Comparison of ENCODE assay signal across 7 cellular contexts in the genomic region with DNA sequence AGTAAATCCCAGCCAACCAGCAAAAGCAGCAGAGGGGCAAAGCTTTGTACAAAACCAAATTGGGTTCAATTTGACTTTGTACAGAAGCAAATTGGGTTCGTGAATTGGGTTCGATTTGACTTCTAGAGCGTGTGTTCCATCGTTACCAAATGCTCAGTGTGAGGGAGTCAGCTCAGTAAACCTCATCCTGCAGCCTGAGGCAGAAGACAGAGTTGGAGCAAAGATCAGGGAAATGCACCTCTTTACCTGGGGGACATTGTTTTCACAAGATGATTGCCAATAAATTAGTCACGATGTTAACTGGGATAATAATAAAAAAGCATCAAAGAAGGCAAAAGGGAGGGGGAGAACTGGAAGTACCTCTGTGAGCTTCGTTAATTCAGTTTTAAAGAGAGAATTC. TPM values are rescaled to one million over a fixed set of nuclear protein-coding genes. Genes with fewer than 3 reads are reported as not detected.
A peak's percentile ranks its signal among the peaks of the same experiment; 100 is the strongest.
DNase-seq lines count a peak whose midpoint lies in the region; ATAC-seq, FAIRE-seq and TF ChIP-seq lines count a peak whose summit lies in the region.

No MANE protein-coding gene starts in this region.

- H3K36me3 ChIP-seq in astrocyte (ENCODE audit: insufficient read depth, low read length): no peaks in the 10 kb centered on the region
- H3K36me3 ChIP-seq in left lung: peaks cover 0 to 22% of the 10 kb centered on the region in 2 donors
- H3K36me3 ChIP-seq in stomach smooth muscle (ENCODE audit: control insufficient read depth in 2 of 2, insufficient read depth in 2 of 2, low read length in 2 of 2): peaks cover 5 to 7% of the 10 kb centered on the region in 2 donors

- H3K4me2 ChIP-seq in astrocyte (ENCODE audit: low read length): peak overlapping the region; percentile 33

- H3K36me3 Mint-ChIP-seq in astrocyte (ENCODE audit: low read depth, unreplicated experiment): peaks cover 12% of the 10 kb centered on the region

- H3K9ac ChIP-seq in astrocyte (ENCODE audit: low read length) (no peak overlapping the region), stomach smooth muscle (ENCODE audit: low read length in 2 of 2) (peak overlapping the region; percentile 66 to 72)

- H4K20me1 ChIP-seq in astrocyte (ENCODE audit: insufficient read depth, low read length): no peaks in the 10 kb centered on the region

- H3K4me3 ChIP-seq in HL-60 (replicated peaks; ENCODE audit: insufficient read depth, low read length) (peak overlapping the region; percentile 79; the same call in 1 of the 2 replicates), astrocyte (ENCODE audit: insufficient read depth, low read depth, low read length) (no peak overlapping the region), left lung (peak overlapping the region; percentile 80 to 98), stomach smooth muscle (ENCODE audit: low read length in 2 of 2) (peak overlapping the region; percentile 46 to 88)

- peaks cover 31% of the 10 kb centered on the region for H3K27me3 Mint-ChIP-seq in astrocyte (ENCODE audit: low read depth, unreplicated experiment)

- DNase-seq in HL-60 (ENCODE audit: low read depth in 1 of 2, low spot score in 1 of 2) (no peak), astrocyte (ENCODE audit: low read depth) (no peak), left lung (no peak), DMS153 (lab: John Stamatoyannopoulos, UW) (no peak), NCI-H69 (lab: John Stamatoyannopoulos, UW) (no peak)

- peaks cover 5% of the 10 kb centered on the region for H3K9me3 Mint-ChIP-seq in astrocyte (ENCODE audit: unreplicated experiment)

- no peaks in the 10 kb centered on the region for H3K4me1 Mint-ChIP-seq in astrocyte (ENCODE audit: low read depth, unreplicated experiment)

- no peak overlapping the region for H3K27ac Mint-ChIP-seq in astrocyte (ENCODE audit: unreplicated experiment)

- H3K9me3 ChIP-seq in astrocyte (ENCODE audit: insufficient read depth, low read depth, low read length) (peaks cover 5% of the 10 kb centered on the region), left lung (no peaks in the 10 kb centered on the region), stomach smooth muscle (ENCODE audit: control insufficient read depth in 2 of 2, low read length in 2 of 2) (peaks cover 0 to 5% of the 10 kb centered on the region in 2 donors)

- H2AFZ ChIP-seq in astrocyte (ENCODE audit: low read depth, low read length): no peak overlapping the region

- TF ChIP-seq CTCF in HL-60 (IDR thresholded peaks at IDR 0.05; ENCODE audit: insufficient read depth, low read length) (no peak), astrocyte (IDR thresholded peaks at IDR 0.05; ENCODE audit: insufficient read depth, low read depth, low read length) (no peak), left lung (IDR thresholded peaks at IDR 0.05) (no peak)

- H3K4me1 ChIP-seq in astrocyte (ENCODE audit: insufficient read depth, low read length) (peaks cover 4% of the 10 kb centered on the region), left lung (peaks cover 18 to 68% of the 10 kb centered on the region in 2 donors), stomach smooth muscle (ENCODE audit: control insufficient read depth, insufficient read depth, low read length) (peaks cover 30% of the 10 kb centered on the region)

- no peaks in the 10 kb centered on the region for H3K79me2 ChIP-seq in astrocyte (ENCODE audit: insufficient read depth, low read length)

- intact Hi-C loops in left lung (cut with DNase I): no loop called here

- no peak overlapping the region for H3K4me3 Mint-ChIP-seq in astrocyte (ENCODE audit: unreplicated experiment)

- FAIRE-seq in astrocyte (lab: Jason Lieb, UNC): no peak

- no peak overlapping the region; the same call in 1 of the 2 replicates for H3K27ac ChIP-seq in HL-60 (replicated peaks)
- no peak overlapping the region for H3K27ac ChIP-seq in astrocyte (ENCODE audit: low read depth, low read length)
- H3K27ac ChIP-seq in left lung: peak overlapping the region; percentile 92 to 97
- peak overlapping the region; percentile 80 for H3K27ac ChIP-seq in stomach smooth muscle (ENCODE audit: low read length)

- ATAC-seq in left lung: no peak
- no peak for ATAC-seq in GM18907 (IDR thresholded peaks at IDR 0.05; ENCODE audit: unreplicated experiment)

- H3K27me3 ChIP-seq in HL-60 (ENCODE audit: insufficient read depth, poor library complexity, severe bottlenecking): no peaks in the 10 kb centered on the region
- peaks cover 7% of the 10 kb centered on the region for H3K27me3 ChIP-seq in astrocyte (ENCODE audit: insufficient read depth, low read length)
- no peaks in the 10 kb centered on the region for H3K27me3 ChIP-seq in left lung
- H3K27me3 ChIP-seq in stomach smooth muscle (ENCODE audit: control insufficient read depth in 1 of 2, insufficient read depth in 2 of 2, low read length in 2 of 2): no peaks in the 10 kb centered on the region

RNA-seq across cellular contexts. Expression of a gene that starts 1.5 kb away (rescaled TPM):
- 2.1 and 2.6 TPM in 2 replicates for total RNA-seq in astrocyte
- 10 to 100 TPM; 36.2 to 42.4 TPM for total RNA-seq in left lung

RNA-seq across cellular contexts. Expression of a gene that starts 55.4 kb away (rescaled TPM):
- total RNA-seq in astrocyte (25.1 and 25.8 TPM in 2 replicates), left lung (10 to 100 TPM; 25.3 to 35.5 TPM)

Comparison
In these comparisons a context has a peak if more than half of its experiments do, and no peak if none do; other contexts are left out.
1. H3K27ac ChIP-seq: peak in left lung (2 of 2) and stomach smooth muscle (single experiment); none in HL-60 (single experiment) and astrocyte (single experiment).
2. RNA of a gene that starts 1.5 kb away (total RNA-seq): 36.2 to 42.4 TPM in left lung; 2.1 to 2.6 TPM in astrocyte; every median in the first group is over 10 times any median in the second.